ENCODE assay signal across 1 cellular context in the genomic region with DNA sequence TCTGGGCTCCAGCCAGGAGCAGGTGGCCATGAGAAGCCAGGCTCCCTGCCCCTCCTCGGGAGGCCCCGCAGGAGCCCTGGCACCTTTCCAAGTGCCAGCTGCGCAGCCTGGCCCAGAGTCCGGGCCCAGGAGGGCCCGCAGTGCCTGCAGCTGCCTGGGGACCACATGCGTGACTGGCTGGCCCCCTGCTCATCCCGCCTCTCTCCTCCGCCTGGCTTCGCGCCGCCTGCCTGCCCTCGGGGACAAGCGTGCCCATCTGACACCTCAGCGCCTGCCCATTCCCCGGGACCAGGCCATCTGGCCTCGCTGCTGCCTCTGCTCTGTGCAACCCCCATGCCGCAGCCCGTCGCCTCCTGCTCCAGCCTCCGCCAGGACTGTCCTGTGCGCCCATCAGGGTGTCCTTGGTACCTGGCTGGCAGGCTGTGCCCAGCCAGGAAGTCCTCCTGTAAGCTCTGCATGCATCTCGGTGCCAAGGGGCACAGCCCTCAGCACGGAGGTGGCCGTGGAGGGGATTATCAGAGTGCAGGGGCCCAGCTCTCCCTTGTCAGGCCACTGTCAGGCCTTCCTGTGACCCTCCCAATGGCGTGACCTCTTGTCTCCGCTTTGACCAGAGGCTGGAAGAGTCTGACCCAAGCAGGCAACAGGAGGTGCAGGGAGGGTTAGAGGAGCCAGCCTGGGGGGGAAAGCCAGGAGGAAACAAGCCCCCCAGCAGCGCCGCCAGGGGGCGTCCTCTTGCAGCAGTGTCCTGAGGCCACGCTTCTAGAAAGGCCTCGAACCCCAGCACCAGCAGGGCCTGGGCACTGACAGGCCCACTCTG.
TF ChIP-seq lines count a peak whose summit lies in the region.

No MANE protein-coding gene starts in this region.

TF ChIP-seq in K562, 482 proteins besides CTCF, POLR2A, EP300 and RAD21 (continued from another document):
- no peak for TF ChIP-seq ZNF197 (CRISPR knock-in tag; IDR thresholded peaks at IDR 0.05; ENCODE audit: low read depth)
- TF ChIP-seq POLR2AphosphoS2 (IDR thresholded peaks at IDR 0.05; ENCODE audit: low read length), result 0 out of 2 replicates have a peak, but pooled peaks have one; percentile 37
- no peak for TF ChIP-seq SIN3B (IDR thresholded peaks at IDR 0.05; ENCODE audit: low read depth)
- TF ChIP-seq, protein P1, sequence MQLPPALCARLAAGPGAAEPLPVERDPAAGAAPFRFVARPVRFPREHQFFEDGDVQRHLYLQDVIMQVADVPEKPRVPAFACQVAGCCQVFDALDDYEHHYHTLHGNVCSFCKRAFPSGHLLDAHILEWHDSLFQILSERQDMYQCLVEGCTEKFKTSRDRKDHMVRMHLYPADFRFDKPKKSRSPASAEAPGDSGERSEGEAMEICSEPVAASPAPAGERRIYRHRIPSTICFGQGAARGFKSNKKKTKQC (CRISPR knock-in tag; IDR thresholded peaks at IDR 0.05), result peak; percentile 84; the same call in 1 of the 2 replicates
